8 cellular contexts compared by ENCODE assay signal in the genomic region with DNA sequence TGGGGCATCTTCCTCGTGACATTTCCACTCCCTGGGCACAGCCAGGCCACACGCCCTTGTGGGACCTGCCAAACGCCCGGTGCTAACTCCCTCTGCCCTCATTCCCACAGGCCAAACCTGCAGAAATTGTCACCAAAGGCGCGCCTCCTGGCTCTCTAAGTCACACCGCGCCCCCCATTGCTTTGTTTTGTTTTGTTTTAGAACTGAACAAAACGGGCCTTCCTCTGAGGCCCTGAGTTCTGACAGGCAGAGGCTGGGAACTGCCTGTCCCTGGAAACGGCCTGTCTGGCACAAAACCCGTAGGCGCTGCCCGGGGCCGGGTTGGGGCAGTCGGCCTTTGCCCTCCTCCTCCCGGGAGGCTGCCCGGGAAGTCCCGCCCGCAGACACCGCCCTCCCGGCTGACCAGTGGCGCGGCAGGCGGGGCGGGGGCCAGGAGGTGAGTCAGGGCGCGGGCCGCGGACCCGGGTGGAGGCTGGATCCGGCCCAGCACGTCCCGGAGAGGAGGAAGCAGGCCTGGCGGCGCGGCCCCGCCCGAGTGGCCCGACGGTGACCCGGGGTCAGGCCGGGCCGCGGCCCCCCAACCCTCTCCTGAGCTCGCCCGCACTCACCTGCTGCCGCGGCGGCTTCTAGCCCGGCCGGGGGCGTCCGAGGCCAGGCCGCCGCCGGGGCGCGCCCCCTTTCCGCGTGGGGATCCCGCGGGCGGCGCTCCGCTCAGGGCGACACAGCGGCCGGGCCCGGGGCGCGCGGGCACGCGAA. TPM values are rescaled to one million over a fixed set of nuclear protein-coding genes. Genes with fewer than 3 reads are reported as not detected.
A peak's percentile ranks its signal among the peaks of the same experiment; 100 is the strongest.
DNase-seq lines count a peak whose midpoint lies in the region; ATAC-seq and TF ChIP-seq lines count a peak whose summit lies in the region.

No MANE protein-coding gene starts in this region.

- peaks cover 37 to 85% (median 56%) of the 10 kb centered on the region in 4 donors for H3K4me1 Mint-ChIP-seq in CD4-positive, alpha-beta memory T cell

- DNase-seq in CD4-positive, alpha-beta memory T cell, result peak in 4 of 5 donors; percentile 38 to 67 (median 54)
- peak; percentile 51 to 67 for DNase-seq in HL-60 (ENCODE audit: low read depth in 1 of 2, low spot score in 1 of 2)
- peak; percentile 49 for DNase-seq in T1000 (lab: John Stamatoyannopoulos, UW)
- DNase-seq in cardiac fibroblast (ENCODE audit: low read depth in 2 of 2), result peak; percentile 81 to 87
- peak; percentile 92 for DNase-seq in sciatic nerve (ENCODE audit: low spot score)
- no peak for DNase-seq in NCI-H1694 (lab: John Stamatoyannopoulos, UW)

- no peaks in the 10 kb centered on the region for H3K9me3 ChIP-seq in CD4-positive, alpha-beta memory T cell (ENCODE audit: control insufficient read depth in 1 of 2, low read length in 2 of 2)
- H3K9me3 ChIP-seq in iPS-18c (ENCODE audit: control insufficient read depth, insufficient read depth, low read length), result no peaks in the 10 kb centered on the region

- H3K27ac Mint-ChIP-seq in CD4-positive, alpha-beta memory T cell, result peak overlapping the region; percentile 80 to 99 (median 98)

- H3K4me3 Mint-ChIP-seq in CD4-positive, alpha-beta memory T cell, result peak overlapping the region; percentile 97 to 99 (median 99)

- no peaks in the 10 kb centered on the region for H3K27me3 Mint-ChIP-seq in CD4-positive, alpha-beta memory T cell

- intact Hi-C loops in CD4-positive, alpha-beta memory T cell (cut with micrococcal nuclease), result loop anchor here (5.0 kb wide), 2 partner anchors 33 to 87 kb away; a partner anchor contains a TSS
- intact Hi-C loops in sciatic nerve (cut with DNase I), result no loop called here

- CTCF ChIA-PET in CD4-positive, alpha-beta memory T cell (lab: Charles Lee; ENCODE audit: partially characterized antibody), result interaction anchor here (0.8 to 1.9 kb wide), 2 partner anchors 22 to 115 kb away, joined by 3 to 9 read pairs; no protein-coding TSS in a partner anchor

- H3K4me1 ChIP-seq in CD4-positive, alpha-beta memory T cell (ENCODE audit: insufficient read depth, low read length), result peaks cover 71% of the 10 kb centered on the region

- no peak for TF ChIP-seq CTCF in HL-60 (IDR thresholded peaks at IDR 0.05; ENCODE audit: insufficient read depth, low read length)
- TF ChIP-seq CTCF in cardiac fibroblast (IDR thresholded peaks at IDR 0.05; ENCODE audit: low read depth, low read length), result no peak

- ATAC-seq in GM19452 (IDR thresholded peaks at IDR 0.05; ENCODE audit: unreplicated experiment) (peak; percentile 40), sciatic nerve (peak; percentile 88)

- H3K36me3 Mint-ChIP-seq in CD4-positive, alpha-beta memory T cell, result peaks cover 38 to 46% of the 10 kb centered on the region in 2 donors

- H3K9me3 Mint-ChIP-seq in CD4-positive, alpha-beta memory T cell, result peaks cover 0 to 2% (median 0%) of the 10 kb centered on the region in 8 donors

- peak overlapping the region; percentile 74 for H3K27ac ChIP-seq in CD4-positive, alpha-beta memory T cell (ENCODE audit: low read depth, low read length)
- peak overlapping the region; percentile 76 for H3K27ac ChIP-seq in HL-60 (replicated peaks)

- POLR2A ChIA-PET in CD4-positive, alpha-beta memory T cell (lab: Charles Lee; ENCODE audit: partially characterized antibody), result interaction anchor here (0.5 to 42.6 kb wide), 12 partner anchors 6 to 117 kb away, joined by 3 to 1746 read pairs (median 7); a partner anchor contains a TSS

- H3K4me3 ChIP-seq in CD4-positive, alpha-beta memory T cell (ENCODE audit: low read length in 2 of 2), result peak overlapping the region; percentile 68 to 98
- H3K4me3 ChIP-seq in HL-60 (replicated peaks; ENCODE audit: insufficient read depth, low read length) (peak overlapping the region; percentile 72), cardiac fibroblast (replicated peaks in 1 of 2; ENCODE audit: low read depth in 2 of 2, low read length in 2 of 2) (peak overlapping the region; percentile 45 to 65), iPS-18c (ENCODE audit: insufficient read depth, low read depth, low read length) (peak overlapping the region; percentile 80)

- peaks cover 28% of the 10 kb centered on the region for H3K36me3 ChIP-seq in CD4-positive, alpha-beta memory T cell (ENCODE audit: insufficient read depth, low read length)

- no peaks in the 10 kb centered on the region for H3K27me3 ChIP-seq in CD4-positive, alpha-beta memory T cell (ENCODE audit: insufficient read depth, low read length)
- H3K27me3 ChIP-seq in HL-60 (ENCODE audit: insufficient read depth, poor library complexity, severe bottlenecking), result no peaks in the 10 kb centered on the region

RNA-seq across cellular contexts. Expression of a gene that starts 0.5 kb away (rescaled TPM):
- 1,000 to 10,000 TPM in 1 of 2 experiments, 100 to 1,000 TPM in 1; 988 to 1,004 TPM for total RNA-seq in CD4-positive, alpha-beta memory T cell
- 100 to 1,000 TPM; 323 to 643 TPM for polyA plus RNA-seq in CD4-positive, alpha-beta memory T cell
- 207 TPM for total RNA-seq in sciatic nerve

RNA-seq across cellular contexts. Expression of a gene that starts 38.6 kb away (rescaled TPM):
- total RNA-seq in CD4-positive, alpha-beta memory T cell, result 1 to 10 TPM; 8.6 to 9.6 TPM
- polyA plus RNA-seq in CD4-positive, alpha-beta memory T cell, result 10 to 100 TPM; 11.1 to 13.3 TPM
- total RNA-seq in sciatic nerve, result 11.1 TPM

RNA-seq across cellular contexts. Expression of a gene that starts 49.6 kb away (rescaled TPM):
- total RNA-seq in CD4-positive, alpha-beta memory T cell, result 10 to 100 TPM; 94.1 to 96.6 TPM
- 10 to 100 TPM; 14.6 to 30.8 TPM for polyA plus RNA-seq in CD4-positive, alpha-beta memory T cell
- total RNA-seq in sciatic nerve, result 55.5 TPM

RNA-seq across cellular contexts. Expression of a gene that starts 54.6 kb away (rescaled TPM):
- total RNA-seq in CD4-positive, alpha-beta memory T cell, result 10 to 100 TPM; 64.6 to 65.4 TPM
- 1 to 10 TPM; 8.0 to 9.6 TPM for polyA plus RNA-seq in CD4-positive, alpha-beta memory T cell
- total RNA-seq in sciatic nerve, result 54.6 TPM
